24 cellular contexts compared by ENCODE assay signal in genomic region chr10:70035531-70035930, GRCh38. TPM values are rescaled to one million over a fixed set of nuclear protein-coding genes. Genes with fewer than 3 reads are reported as not detected.
"Had no signal": no experiment of that assay in that cellular context is flagged by ENCODE, and none has a peak within 500 bp of the region (broad histone marks: within the 10 kb centered on the region; RNA-seq: fewer than 3 reads in every experiment).

No MANE protein-coding gene starts in this region.

- H3K36me3 Mint-ChIP-seq: brain had no signal

- H3K27ac ChIP-seq: cardiac muscle cell, coronary artery, PC-9 had no signal

- H3K4me1 Mint-ChIP-seq: brain had no signal

- H3K4me3 ChIP-seq: cardiac muscle cell, coronary artery, PC-9 had no signal

- H3K4me3 Mint-ChIP-seq: activated CD8-positive, alpha-beta memory T cell treated with anti-CD3 and anti-CD28 coated beads, Interleukin-2, amount 10 ng/mL, durations not matched to agents 7 days and 5 days; activated CD8-positive, alpha-beta T cell treated with anti-CD3 and anti-CD28 coated beads, Interleukin-2, amount 10 ng/mL, durations not matched to agents 7 days and 5 days; activated T-cell treated with anti-CD3 and anti-CD28 coated beads, Interleukin-2, amount 50 U/mL, for 24 hours; activated T-helper 1 cell treated with anti-CD3 and anti-CD28 coated beads, Interleukin-12 subunit alpha, Interleukin-12 subunit beta, Interleukin-2, Interleukin-4 antibody, amounts not matched to agents 30 ng/mL and 10 ng/mL and 1 ng/mL, durations not matched to agents 14 hours and 24 hours and 36 hours; brain; T-helper 1 cell treated with Interleukin-12 subunit alpha and Interleukin-12 subunit beta and Interleukin-4 antibody, amounts not matched to agents 30 μg/mL and 1 μg/mL, for 36 hours; WTC11 had no signal

- H3K36me3 ChIP-seq: cardiac muscle cell had no signal

- H3K27ac Mint-ChIP-seq: activated CD8-positive, alpha-beta memory T cell treated with anti-CD3 and anti-CD28 coated beads, Interleukin-2, amount 10 ng/mL, durations not matched to agents 7 days and 5 days; activated CD8-positive, alpha-beta T cell treated with anti-CD3 and anti-CD28 coated beads, Interleukin-2, amount 10 ng/mL, durations not matched to agents 7 days and 5 days; activated naive CD4-positive, alpha-beta T cell treated with anti-CD3 and anti-CD28 coated beads, Interleukin-2, amount 50 U/mL, for 72 hours; activated T-cell treated with anti-CD3 and anti-CD28 coated beads, Interleukin-2, amount 50 U/mL, for 24 hours; activated T-helper 1 cell treated with anti-CD3 and anti-CD28 coated beads, Interleukin-12 subunit alpha, Interleukin-12 subunit beta, Interleukin-2, Interleukin-4 antibody, amounts not matched to agents 30 ng/mL and 10 ng/mL and 1 ng/mL, durations not matched to agents 14 hours and 24 hours and 36 hours; brain; T-helper 1 cell treated with Interleukin-12 subunit alpha and Interleukin-12 subunit beta and Interleukin-4 antibody, amounts not matched to agents 30 μg/mL and 1 μg/mL, for 36 hours; WTC11 had no signal

- ATAC-seq: activated CD8-positive, alpha-beta memory T cell treated with anti-CD3 and anti-CD28 coated beads, Interleukin-2, amount 10 ng/mL, durations not matched to agents 7 days and 5 days; activated CD8-positive, alpha-beta T cell treated with anti-CD3 and anti-CD28 coated beads, Interleukin-2, amount 10 ng/mL, durations not matched to agents 7 days and 5 days; activated naive CD4-positive, alpha-beta T cell treated with anti-CD3 and anti-CD28 coated beads, Interleukin-2, amount 50 U/mL, for 72 hours; WTC11 had no signal

- DNase-seq: activated CD4-positive, alpha-beta T cell treated with anti-CD3 and anti-CD28 coated beads for 48 hours; activated CD4-positive, alpha-beta T cell treated with anti-CD3 and anti-CD28 coated beads, Interleukin-2, amount 50 U/mL, for 4 hours; activated CD4-positive, CD25-positive, alpha-beta regulatory T cell treated with anti-CD3 and anti-CD28 coated beads, Interleukin-2, amount 50 U/mL, for 72 hours; activated CD8-positive, alpha-beta memory T cell treated with anti-CD3 and anti-CD28 coated beads, Interleukin-2, amount 10 ng/mL, durations not matched to agents 7 days and 5 days; activated CD8-positive, alpha-beta T cell treated with anti-CD3 and anti-CD28 coated beads, Interleukin-2, amount 10 ng/mL, durations not matched to agents 7 days and 5 days; activated effector memory CD4-positive, alpha-beta T cell treated with anti-CD3 and anti-CD28 coated beads, Interleukin-2, amount 50 U/mL, for 16 hours; activated naive CD4-positive, alpha-beta T cell treated with Interleukin-2 at 50 U/mL for 16 hours; activated T-cell treated with anti-CD3 and anti-CD28 coated beads, Interleukin-2, amount 50 U/mL, for 24 hours; amygdala; Kasumi-1; NCI-H1048; NCI-H146; NCI-H2029; NCI-H510A treated with DMSO at 0.1 percent for 48 hours; NCI-H69; PC-9; SHP77 treated with DMSO at 0.1 percent for 48 hours had no signal

- H3K27me3 ChIP-seq: cardiac muscle cell had no signal

RNA-seq across cellular contexts. Expression of gene MACROH2A2, which starts 17.1 kb away (rescaled TPM):
- total RNA-seq: PC-9 had no signal
